In genomic region chr1:14788065-14788464, GRCh38 we compare ENCODE assay signal across 1 cellular context.
TF ChIP-seq lines count a peak whose summit lies in the region.

No MANE protein-coding gene starts in this region.

TF ChIP-seq in WTC11, 78 proteins besides CTCF, POLR2A, EP300 and RAD21 (continued from another document):
- no peak for TF ChIP-seq ERG (CRISPR knock-in tag; IDR thresholded peaks at IDR 0.05)
- TF ChIP-seq ZNF219 (CRISPR knock-in tag; IDR thresholded peaks at IDR 0.05; ENCODE audit: borderline replicate concordance) = no peak
- no peak for TF ChIP-seq E2F1 (CRISPR knock-in tag; IDR thresholded peaks at IDR 0.05)
- no peak for TF ChIP-seq ZNF317 (CRISPR knock-in tag; IDR thresholded peaks at IDR 0.05; ENCODE audit: borderline replicate concordance, low read depth)
- no peak for TF ChIP-seq SMAD4 (CRISPR knock-in tag; IDR thresholded peaks at IDR 0.05)
- no peak for TF ChIP-seq ETV6 (CRISPR knock-in tag; IDR thresholded peaks at IDR 0.05)
- no peak for TF ChIP-seq ATF3 (CRISPR knock-in tag; conservative IDR thresholded peaks at IDR 0.05)
- TF ChIP-seq PRRX2 (CRISPR knock-in tag; IDR thresholded peaks at IDR 0.05) = no peak
- TF ChIP-seq PRDM15 (CRISPR knock-in tag; IDR thresholded peaks at IDR 0.05) = no peak
- no peak for TF ChIP-seq ZBTB21 (CRISPR knock-in tag; IDR thresholded peaks at IDR 0.05; ENCODE audit: borderline replicate concordance)
- no peak for TF ChIP-seq PREB (CRISPR knock-in tag; IDR thresholded peaks at IDR 0.05; ENCODE audit: borderline replicate concordance)
- no peak for TF ChIP-seq USF1 (CRISPR knock-in tag; IDR thresholded peaks at IDR 0.05)
- TF ChIP-seq AFF4 (CRISPR knock-in tag; IDR thresholded peaks at IDR 0.05; ENCODE audit: borderline replicate concordance) = no peak
